Comparison of ENCODE assay signal across 9 cellular contexts in genomic region chr12:99879439-99879838, GRCh38.
"Had no signal": no experiment of that assay in that cellular context is flagged by ENCODE, and none has a peak within 500 bp of the region (broad histone marks: within the 10 kb centered on the region; RNA-seq: fewer than 3 reads in every experiment).

No MANE protein-coding gene starts in this region.

- H3K4me1 Mint-ChIP-seq: IgD-negative memory B cell had no signal

- H3K4me3 ChIP-seq: K562 had no signal

- H3K27ac ChIP-seq: HL-60, KMS-11 had no signal

- H3K9ac ChIP-seq: KMS-11 had no signal

- H3K27me3 Mint-ChIP-seq: IgD-negative memory B cell had no signal

- H3K4me3 Mint-ChIP-seq: IgD-negative memory B cell had no signal

- ATAC-seq: HepG2, K562 had no signal

- DNase-seq: IMR-90, KBM-7, KG1 had no signal

- FAIRE-seq: HepG2, HTR-8/SVneo, K562 had no signal

- H3K4me2 ChIP-seq: KMS-11 had no signal

- H3K27ac Mint-ChIP-seq: IgD-negative memory B cell had no signal
